12 cellular contexts compared by ENCODE assay signal in the genomic region with DNA sequence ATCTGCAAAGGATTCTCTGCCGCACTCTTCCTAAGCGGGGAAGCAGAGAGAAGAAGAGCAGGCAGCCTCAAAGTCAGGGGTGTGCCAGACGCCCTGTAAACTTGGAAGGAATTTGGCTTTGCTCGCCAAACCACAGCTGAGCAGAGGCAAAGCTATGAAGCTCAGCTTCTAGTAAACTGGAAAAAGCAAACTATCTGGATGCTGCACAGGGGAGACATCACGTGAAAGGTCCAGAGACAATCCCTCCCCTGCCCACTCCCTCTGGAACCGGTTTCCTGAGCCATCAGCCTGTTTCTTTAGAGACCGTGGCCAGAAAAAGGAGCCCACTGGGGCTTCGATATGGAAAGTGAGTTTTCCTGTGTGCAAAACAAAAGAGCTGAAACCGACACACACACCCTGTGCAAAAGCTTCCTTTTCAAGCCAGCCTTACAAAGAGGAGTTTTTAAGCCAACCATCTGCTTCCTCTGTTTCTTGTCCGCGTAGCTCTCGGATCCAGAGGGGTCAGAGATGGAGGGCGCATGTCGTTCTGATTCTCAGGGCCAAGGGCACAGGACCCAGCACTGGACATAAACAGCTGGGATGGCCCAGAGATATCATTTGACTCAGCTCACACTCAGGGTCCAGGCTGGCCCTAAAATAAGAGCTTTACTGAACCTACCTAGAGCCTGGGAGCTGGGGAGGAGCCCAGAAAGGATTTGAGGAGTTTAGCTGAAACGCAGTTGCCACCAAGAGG. TPM values are rescaled to one million over a fixed set of nuclear protein-coding genes. Genes with fewer than 3 reads are reported as not detected.
DNase-seq lines count a peak whose midpoint lies in the region; ATAC-seq lines count a peak whose summit lies in the region.
"Had no signal": no experiment of that assay in that cellular context is flagged by ENCODE, and none has a peak within 500 bp of the region (broad histone marks: within the 10 kb centered on the region; RNA-seq: fewer than 3 reads in every experiment).

No MANE protein-coding gene starts in this region.

- DNase-seq in activated naive CD4-positive, alpha-beta T cell treated with anti-CD3 and anti-CD28 coated beads for 36 hours, result no peak
- no peak for DNase-seq in activated naive CD4-positive, alpha-beta T cell (lab: John Stamatoyannopoulos, UW)
- DNase-seq in ureter (ENCODE audit: low spot score), result peak; percentile 71
- no peak for DNase-seq in SW480 (ENCODE audit: low spot score)
- DNase-seq: NCI-H1105 had no signal

- peak overlapping the region; percentile 36 for H3K27ac ChIP-seq in muscle layer of colon (ENCODE audit: low read depth, low read length)

- H3K4me1 Mint-ChIP-seq in activated naive CD4-positive, alpha-beta T cell treated with anti-CD3 and anti-CD28 coated beads for 36 hours (ENCODE audit: low read depth), result no peaks in the 10 kb centered on the region

- H3K36me3 Mint-ChIP-seq in activated naive CD4-positive, alpha-beta T cell treated with anti-CD3 and anti-CD28 coated beads for 36 hours (ENCODE audit: low read depth), result peaks cover 8% of the 10 kb centered on the region

- no peaks in the 10 kb centered on the region for H3K36me3 ChIP-seq in muscle layer of colon (ENCODE audit: insufficient read depth, low read length)

- H3K4me3 ChIP-seq in muscle layer of colon (ENCODE audit: low read depth in 1 of 2, low read length in 2 of 2), result peak overlapping the region in 1 of 2 donors; percentile 23
- H3K4me3 ChIP-seq: GM12878 had no signal

- CTCF ChIA-PET in activated naive CD4-positive, alpha-beta T cell treated with anti-CD3 and anti-CD28 coated beads for 36 hours (lab: Charles Lee), result interaction anchor here (0.6 to 1.3 kb wide), 3 partner anchors 58 to 346 kb away, joined by 3 to 5 read pairs (median 3); no protein-coding TSS in a partner anchor

- intact Hi-C loops in activated naive CD4-positive, alpha-beta T cell treated with anti-CD3 and anti-CD28 coated beads for 36 hours (cut with micrococcal nuclease), result loop anchor here (10.0 kb wide), 1 partner anchor 56 kb away; a partner anchor contains a TSS

- H3K9ac ChIP-seq in muscle layer of colon (ENCODE audit: low read length), result peak overlapping the region; percentile 24

- peaks cover 10% of the 10 kb centered on the region for H3K9me3 Mint-ChIP-seq in activated naive CD4-positive, alpha-beta T cell treated with anti-CD3 and anti-CD28 coated beads for 36 hours

- ATAC-seq in esophagus mucosa (peak; percentile 28), HG02571 (IDR thresholded peaks at IDR 0.05; ENCODE audit: unreplicated experiment) (no peak), GM19035 (IDR thresholded peaks at IDR 0.05; ENCODE audit: unreplicated experiment) (no peak)
- ATAC-seq: activated CD4-positive, CD25-positive, alpha-beta regulatory T cell treated with anti-CD3 and anti-CD28 coated beads, Interleukin-2, amount 50 U/mL, for 24 hours; GM12878 had no signal

- no peaks in the 10 kb centered on the region for H3K9me3 ChIP-seq in muscle layer of colon (ENCODE audit: low read length)

- H3K27me3 ChIP-seq in muscle layer of colon (ENCODE audit: control insufficient read depth in 1 of 2, insufficient read depth in 2 of 2, low read length in 2 of 2), result no peaks in the 10 kb centered on the region

- H3K4me1 ChIP-seq in muscle layer of colon (ENCODE audit: insufficient read depth, low read length), result peaks cover 52% of the 10 kb centered on the region

- no peaks in the 10 kb centered on the region for H3K27me3 Mint-ChIP-seq in activated naive CD4-positive, alpha-beta T cell treated with anti-CD3 and anti-CD28 coated beads for 36 hours (ENCODE audit: low read depth)
- H3K27me3 Mint-ChIP-seq: brain had no signal

- H3K27ac Mint-ChIP-seq in activated naive CD4-positive, alpha-beta T cell treated with anti-CD3 and anti-CD28 coated beads for 36 hours, result no peak overlapping the region

- peak overlapping the region; percentile 9 for H3K4me3 Mint-ChIP-seq in activated naive CD4-positive, alpha-beta T cell treated with anti-CD3 and anti-CD28 coated beads for 36 hours
- H3K4me3 Mint-ChIP-seq: brain had no signal

RNA-seq across cellular contexts. Expression of a gene that starts 58.2 kb away (rescaled TPM):
- total RNA-seq in activated naive CD4-positive, alpha-beta T cell treated with anti-CD3 and anti-CD28 coated beads for 36 hours, result 10 to 100 TPM; 26.2 to 27.5 TPM
- total RNA-seq in esophagus mucosa (21.8 TPM), ureter (35.1 TPM)

RNA-seq across cellular contexts. Expression of a gene that starts 58.8 kb away (rescaled TPM):
- 10 to 100 TPM; 15.5 to 15.8 TPM for total RNA-seq in activated naive CD4-positive, alpha-beta T cell treated with anti-CD3 and anti-CD28 coated beads for 36 hours
- total RNA-seq in esophagus mucosa (17.0 TPM), ureter (20.5 TPM)
